Comparison of ENCODE assay signal across 15 cellular contexts in genomic region chr17:28434326-28434725, GRCh38. TPM values are rescaled to one million over a fixed set of nuclear protein-coding genes. Genes with fewer than 3 reads are reported as not detected.
"Had no signal": no experiment of that assay in that cellular context is flagged by ENCODE, and none has a peak within 500 bp of the region (broad histone marks: within the 10 kb centered on the region; RNA-seq: fewer than 3 reads in every experiment).

No MANE protein-coding gene starts in this region.

RNA-seq across cellular contexts. Expression of gene SLC13A2, which starts 39.1 kb away (rescaled TPM):
- total RNA-seq: activated B cell treated with CpG ODN at 0.5 μM for 24 hours; activated CD4-positive, alpha-beta memory T cell treated with anti-CD3 and anti-CD28 coated beads for 36 hours; activated CD4-positive, alpha-beta memory T cell treated with anti-CD3 and anti-CD28 coated beads, Interleukin-2, amount 10 ng/mL, durations not matched to agents 7 days and 5 days; activated CD4-positive, alpha-beta T cell treated with anti-CD3 and anti-CD28 coated beads for 36 hours; activated CD4-positive, alpha-beta T cell treated with anti-CD3 and anti-CD28 coated beads, Interleukin-2, amount 10 ng/mL, durations not matched to agents 24 days and 14 days; activated CD4-positive, alpha-beta T cell treated with anti-CD3 and anti-CD28 coated beads, Interleukin-2, amount 10 ng/mL, durations not matched to agents 7 days and 5 days; activated CD8-positive, alpha-beta memory T cell treated with anti-CD3 and anti-CD28 coated beads for 36 hours; activated CD8-positive, alpha-beta memory T cell treated with anti-CD3 and anti-CD28 coated beads, Interleukin-2, amount 10 ng/mL, durations not matched to agents 7 days and 5 days; activated CD8-positive, alpha-beta T cell treated with anti-CD3 and anti-CD28 coated beads for 36 hours; activated CD8-positive, alpha-beta T cell treated with anti-CD3 and anti-CD28 coated beads, Interleukin-2, amount 10 ng/mL, durations not matched to agents 7 days and 5 days; T-cell; T-helper 1 cell treated with Interleukin-12 subunit alpha and Interleukin-12 subunit beta and Interleukin-4 antibody, amounts not matched to agents 30 ng/mL and 1 ng/mL, for 36 hours; T-helper 17 cell; T-helper 2 cell treated with Interferon-gamma antibody and Interleukin-4, amounts not matched to agents 100 ng/mL and 5 ng/mL, for 36 hours; WTC11 had no signal
